1 cellular context compared by ENCODE assay signal in the genomic region with DNA sequence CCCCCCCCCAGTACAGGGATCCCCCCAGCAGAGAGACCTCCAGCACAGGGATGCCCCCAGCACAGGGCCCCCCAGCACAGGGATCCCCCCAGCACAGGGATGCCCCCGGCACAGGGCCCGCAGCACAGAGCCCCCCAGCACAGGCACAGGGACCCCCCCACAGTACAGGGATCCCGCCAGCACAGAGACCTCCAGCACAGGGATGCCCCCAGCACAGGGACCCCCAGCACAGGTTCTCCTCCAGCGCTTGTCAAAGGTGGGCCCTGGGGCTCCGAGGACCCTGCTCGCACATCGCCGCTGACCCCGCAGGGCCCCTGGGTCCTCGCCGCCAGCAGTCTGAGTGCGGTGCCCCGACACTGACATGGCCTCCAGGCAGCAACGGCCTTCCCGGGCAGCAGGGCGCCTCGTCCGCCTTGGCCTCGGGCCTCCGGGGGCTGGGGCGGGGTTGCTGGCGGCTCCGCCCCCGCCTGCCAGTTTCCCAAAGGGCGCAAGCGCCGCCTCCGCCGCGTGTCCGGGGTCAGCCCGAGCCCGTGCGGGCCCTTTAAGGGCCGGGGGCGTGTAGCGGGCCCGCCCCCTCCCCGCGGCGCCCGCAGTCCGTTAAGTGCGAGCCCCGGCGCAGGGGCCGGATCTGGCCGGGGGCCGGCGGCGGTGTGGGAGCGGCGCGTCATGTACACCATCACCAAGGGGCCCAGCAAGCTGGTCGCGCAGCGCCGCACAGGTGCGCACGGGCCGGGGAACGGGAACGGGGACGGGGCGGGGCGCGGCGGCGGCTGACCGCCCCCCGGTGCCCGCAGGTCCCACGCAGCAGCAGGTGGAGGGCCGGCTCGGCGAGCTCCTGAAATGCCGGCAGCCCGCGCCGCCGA.
A peak's percentile ranks its signal among the peaks of the same experiment; 100 is the strongest.
TF ChIP-seq lines count a peak whose summit lies in the region.

A gene with protein sequence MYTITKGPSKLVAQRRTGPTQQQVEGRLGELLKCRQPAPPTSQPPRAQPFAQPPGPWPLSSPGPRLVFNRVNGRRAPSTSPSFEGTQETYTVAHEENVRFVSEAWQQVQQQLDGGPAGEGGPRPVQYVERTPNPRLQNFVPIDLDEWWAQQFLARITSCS (plus strand): TSS at position 503 of the 863 bp plus-strand sequence. CDS start 164 bp downstream, at position 667.

TF ChIP-seq in HepG2, 621 proteins besides CTCF, POLR2A, EP300 and RAD21 (continued from another document and continues in another):
- TF ChIP-seq HMGXB4 (CRISPR knock-in tag; IDR thresholded peaks at IDR 0.05; ENCODE audit: borderline replicate concordance in 1 of 2, low read depth in 1 of 2) (peak; percentile 42 to 77; a peak in 3 of 4 replicates), ATF7 (IDR thresholded peaks at IDR 0.05) (no peak), ATF7 (CRISPR knock-in tag; IDR thresholded peaks at IDR 0.05) (no peak), HOXA3 (CRISPR knock-in tag; IDR thresholded peaks at IDR 0.05) (peak; percentile 52), SOX5 (CRISPR knock-in tag; IDR thresholded peaks at IDR 0.05; ENCODE audit: borderline replicate concordance) (peak; percentile 32; the same call in 1 of the 2 replicates), HMG20B (CRISPR knock-in tag; conservative IDR thresholded peaks at IDR 0.05) (no peak), ZBTB39 (CRISPR knock-in tag; IDR thresholded peaks at IDR 0.05) (peak; percentile 67; the same call in 1 of the 2 replicates), TP53 (CRISPR knock-in tag; conservative IDR thresholded peaks at IDR 0.05) (no peak), FOXM1 (CRISPR knock-in tag; IDR thresholded peaks at IDR 0.05) (no peak), ZNF678 (CRISPR knock-in tag; IDR thresholded peaks at IDR 0.05) (no peak; the same call in 1 of the 2 replicates), MEIS2 (CRISPR knock-in tag; IDR thresholded peaks at IDR 0.05) (no peak), FOXO1 (CRISPR knock-in tag; IDR thresholded peaks at IDR 0.05) (peak; percentile 5; the same call in 1 of the 2 replicates), ZNF253 (CRISPR knock-in tag; IDR thresholded peaks at IDR 0.05; ENCODE audit: borderline replicate concordance) (no peak), ASH2L (IDR thresholded peaks at IDR 0.05; ENCODE audit: insufficient read length, low read depth, low read length) (peak; percentile 59), ZNF382 (CRISPR knock-in tag; IDR thresholded peaks at IDR 0.05; ENCODE audit: borderline replicate concordance) (no peak), STAT5B (CRISPR knock-in tag; IDR thresholded peaks at IDR 0.05) (no peak), KMT2B (CRISPR knock-in tag; IDR thresholded peaks at IDR 0.05) (no peak), AHR (CRISPR knock-in tag; IDR thresholded peaks at IDR 0.05) (no peak), ZBTB4 (CRISPR knock-in tag; IDR thresholded peaks at IDR 0.05; ENCODE audit: borderline replicate concordance) (peak; percentile 43; the same call in 1 of the 2 replicates), FOSL1 (CRISPR knock-in tag; IDR thresholded peaks at IDR 0.05; ENCODE audit: borderline replicate concordance) (no peak), SMAD9 (CRISPR knock-in tag; IDR thresholded peaks at IDR 0.05) (no peak), KDM2A (CRISPR knock-in tag; IDR thresholded peaks at IDR 0.05; ENCODE audit: borderline replicate concordance, low read depth) (peak; percentile 74), HMGXB3 (CRISPR knock-in tag; IDR thresholded peaks at IDR 0.05; ENCODE audit: borderline replicate concordance) (peak; percentile 60; the same call in 1 of the 2 replicates), TBX2 (CRISPR knock-in tag; IDR thresholded peaks at IDR 0.05; ENCODE audit: borderline replicate concordance) (no peak), CCAR2 (optimal IDR thresholded peaks at IDR 0.05; ENCODE audit: low read depth, low read length) (no peak), KLF16 (CRISPR knock-in tag; IDR thresholded peaks at IDR 0.05) (no peak; a peak in 1 of 4 replicates)
- TF ChIP-seq, protein P1, sequence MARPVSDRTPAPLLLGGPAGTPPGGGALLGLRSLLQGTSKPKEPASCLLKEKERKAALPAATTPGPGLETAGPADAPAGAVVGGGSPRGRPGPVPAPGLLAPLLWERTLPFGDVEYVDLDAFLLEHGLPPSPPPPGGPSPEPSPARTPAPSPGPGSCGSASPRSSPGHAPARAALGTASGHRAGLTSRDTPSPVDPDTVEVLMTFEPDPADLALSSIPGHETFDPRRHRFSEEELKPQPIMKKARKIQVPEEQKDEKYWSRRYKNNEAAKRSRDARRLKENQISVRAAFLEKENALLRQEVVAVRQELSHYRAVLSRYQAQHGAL (CRISPR knock-in tag; IDR thresholded peaks at IDR 0.05; ENCODE audit: not compliant biosample characterization) = no peak
- TF ChIP-seq, protein P2, sequence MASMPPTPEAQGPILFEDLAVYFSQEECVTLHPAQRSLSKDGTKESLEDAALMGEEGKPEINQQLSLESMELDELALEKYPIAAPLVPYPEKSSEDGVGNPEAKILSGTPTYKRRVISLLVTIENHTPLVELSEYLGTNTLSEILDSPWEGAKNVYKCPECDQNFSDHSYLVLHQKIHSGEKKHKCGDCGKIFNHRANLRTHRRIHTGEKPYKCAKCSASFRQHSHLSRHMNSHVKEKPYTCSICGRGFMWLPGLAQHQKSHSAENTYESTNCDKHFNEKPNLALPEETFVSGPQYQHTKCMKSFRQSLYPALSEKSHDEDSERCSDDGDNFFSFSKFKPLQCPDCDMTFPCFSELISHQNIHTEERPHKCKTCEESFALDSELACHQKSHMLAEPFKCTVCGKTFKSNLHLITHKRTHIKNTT (CRISPR knock-in tag; IDR thresholded peaks at IDR 0.05) = no peak
- TF ChIP-seq, protein P3, sequence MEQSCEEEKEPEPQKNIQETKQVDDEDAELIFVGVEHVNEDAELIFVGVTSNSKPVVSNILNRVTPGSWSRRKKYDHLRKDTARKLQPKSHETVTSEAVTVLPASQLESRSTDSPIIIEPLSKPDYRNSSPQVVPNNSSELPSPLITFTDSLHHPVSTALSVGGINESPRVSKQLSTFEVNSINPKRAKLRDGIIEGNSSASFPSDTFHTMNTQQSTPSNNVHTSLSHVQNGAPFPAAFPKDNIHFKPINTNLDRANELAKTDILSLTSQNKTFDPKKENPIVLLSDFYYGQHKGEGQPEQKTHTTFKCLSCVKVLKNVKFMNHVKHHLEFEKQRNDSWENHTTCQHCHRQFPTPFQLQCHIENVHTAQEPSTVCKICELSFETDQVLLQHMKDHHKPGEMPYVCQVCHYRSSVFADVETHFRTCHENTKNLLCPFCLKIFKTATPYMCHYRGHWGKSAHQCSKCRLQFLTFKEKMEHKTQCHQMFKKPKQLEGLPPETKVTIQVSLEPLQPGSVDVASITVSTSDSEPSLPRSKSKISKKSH (CRISPR knock-in tag; IDR thresholded peaks at IDR 0.05; ENCODE audit: borderline replicate concordance) = no peak
- TF ChIP-seq, protein P4, sequence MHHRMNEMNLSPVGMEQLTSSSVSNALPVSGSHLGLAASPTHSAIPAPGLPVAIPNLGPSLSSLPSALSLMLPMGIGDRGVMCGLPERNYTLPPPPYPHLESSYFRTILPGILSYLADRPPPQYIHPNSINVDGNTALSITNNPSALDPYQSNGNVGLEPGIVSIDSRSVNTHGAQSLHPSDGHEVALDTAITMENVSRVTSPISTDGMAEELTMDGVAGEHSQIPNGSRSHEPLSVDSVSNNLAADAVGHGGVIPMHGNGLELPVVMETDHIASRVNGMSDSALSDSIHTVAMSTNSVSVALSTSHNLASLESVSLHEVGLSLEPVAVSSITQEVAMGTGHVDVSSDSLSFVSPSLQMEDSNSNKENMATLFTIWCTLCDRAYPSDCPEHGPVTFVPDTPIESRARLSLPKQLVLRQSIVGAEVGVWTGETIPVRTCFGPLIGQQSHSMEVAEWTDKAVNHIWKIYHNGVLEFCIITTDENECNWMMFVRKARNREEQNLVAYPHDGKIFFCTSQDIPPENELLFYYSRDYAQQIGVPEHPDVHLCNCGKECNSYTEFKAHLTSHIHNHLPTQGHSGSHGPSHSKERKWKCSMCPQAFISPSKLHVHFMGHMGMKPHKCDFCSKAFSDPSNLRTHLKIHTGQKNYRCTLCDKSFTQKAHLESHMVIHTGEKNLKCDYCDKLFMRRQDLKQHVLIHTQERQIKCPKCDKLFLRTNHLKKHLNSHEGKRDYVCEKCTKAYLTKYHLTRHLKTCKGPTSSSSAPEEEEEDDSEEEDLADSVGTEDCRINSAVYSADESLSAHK (CRISPR knock-in tag; IDR thresholded peaks at IDR 0.05; ENCODE audit: borderline replicate concordance) = no peak
